Comparison of ENCODE assay signal across 8 cellular contexts in the genomic region with DNA sequence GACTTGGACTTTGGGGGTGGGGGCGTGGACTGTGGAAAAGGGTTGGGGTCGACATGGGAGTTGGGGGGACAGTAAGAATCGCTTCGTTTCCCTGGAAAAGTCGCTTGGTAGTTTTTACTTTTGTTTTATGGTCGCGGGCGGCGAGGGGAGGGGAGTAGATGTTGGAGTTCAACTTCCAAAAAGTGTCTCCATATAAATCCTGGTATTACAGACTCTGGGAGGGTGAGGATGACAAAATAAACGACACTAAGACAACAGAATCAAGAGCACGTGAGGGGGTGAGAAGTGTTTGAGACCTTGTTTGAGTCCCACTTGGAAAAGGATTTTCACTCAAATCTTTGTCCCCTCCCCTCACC. TPM values are rescaled to one million over a fixed set of nuclear protein-coding genes. Genes with fewer than 3 reads are reported as not detected.
A peak's percentile ranks its signal among the peaks of the same experiment; 100 is the strongest.
DNase-seq lines count a peak whose midpoint lies in the region; ATAC-seq and TF ChIP-seq lines count a peak whose summit lies in the region.

No MANE protein-coding gene starts in this region.

- POLR2A ChIA-PET in RWPE1 (lab: Yijun Ruan, JAX; ENCODE audit: low non-redundant PET): no interaction called here

- peak overlapping the region; percentile 73 for H3K4me3 ChIP-seq in retinal pigment epithelial cell (ENCODE audit: low read length)

- H3K27ac ChIP-seq in RWPE1: peak overlapping the region; percentile 95

- DNase-seq in NCI-H1092 treated with DMSO at 0.1 percent for 48 hours (lab: John Stamatoyannopoulos, UW) (peak; percentile 84), NCI-H1092 (lab: John Stamatoyannopoulos, UW) (no peak), RWPE1 (ENCODE audit: low spot score) (peak; percentile 29), retinal pigment epithelial cell (ENCODE audit: low read depth) (no peak), NCI-H510A treated with DMSO at 0.1 percent for 48 hours (lab: John Stamatoyannopoulos, UW) (no peak)

- ATAC-seq in esophagus mucosa (peak; percentile 9), HG02852 (IDR thresholded peaks at IDR 0.05; ENCODE audit: unreplicated experiment) (no peak), HG03520 (IDR thresholded peaks at IDR 0.05; ENCODE audit: unreplicated experiment) (no peak)

- CTCF ChIA-PET in RWPE1 (lab: Yijun Ruan, JAX): interaction anchor here (0.5 to 1.2 kb wide), 10 partner anchors 53 to 1688 kb away, joined by 3 to 6 read pairs (median 4); no protein-coding TSS in a partner anchor

- TF ChIP-seq CTCF in RWPE1 (conservative IDR thresholded peaks at IDR 0.05; ENCODE audit: low read depth) (no peak), retinal pigment epithelial cell (conservative IDR thresholded peaks at IDR 0.05; ENCODE audit: low read depth, low read length) (no peak)

RNA-seq across cellular contexts. Expression of a gene that starts 0.7 kb away (rescaled TPM):
- total RNA-seq in esophagus mucosa: 10.6 TPM

Comparison
In these comparisons a context has a peak if more than half of its experiments do, and no peak if none do; other contexts are left out.
1. DNase-seq: peak in NCI-H1092 treated with DMSO at 0.1 percent for 48 hours (single experiment) and RWPE1 (single experiment); none in NCI-H1092 (single experiment), retinal pigment epithelial cell (single experiment) and NCI-H510A treated with DMSO at 0.1 percent for 48 hours (single experiment).